ENCODE assay signal across 8 cellular contexts in the genomic region with DNA sequence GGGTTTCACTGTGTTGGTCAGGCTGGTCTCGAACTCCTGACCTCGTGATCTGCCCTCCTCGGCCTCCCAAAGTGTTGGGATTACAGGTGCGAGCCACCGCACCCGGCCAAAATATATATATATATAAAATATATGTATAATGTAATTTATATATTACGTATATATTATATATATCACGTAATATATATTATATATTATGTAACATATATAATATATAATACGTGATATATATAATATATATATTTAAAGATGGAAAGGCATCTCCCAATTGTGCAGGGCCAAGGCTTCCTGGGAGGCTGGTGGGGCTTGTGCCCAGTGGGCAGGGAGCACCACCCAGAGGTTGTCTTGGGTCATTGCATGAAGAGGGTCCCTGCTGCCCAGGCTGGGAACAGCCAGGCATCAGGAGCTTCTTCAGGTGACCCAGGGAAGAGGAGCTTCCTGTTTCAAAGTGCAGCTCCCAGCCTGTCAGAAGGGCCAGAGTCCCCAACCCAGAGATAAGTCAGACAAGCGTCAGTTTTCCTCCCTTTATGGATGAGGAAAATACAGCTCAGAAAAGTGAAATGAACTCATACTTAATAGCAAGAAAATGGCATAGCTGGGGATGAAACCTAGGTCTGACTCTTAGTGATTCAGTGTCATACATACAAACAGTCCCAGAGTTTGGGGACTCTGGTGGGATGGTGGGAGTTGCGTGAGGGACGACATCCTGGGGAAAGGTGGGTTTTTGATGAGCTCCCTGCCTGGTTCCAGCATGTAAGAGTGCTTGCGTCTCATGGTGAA. TPM values are rescaled to one million over a fixed set of nuclear protein-coding genes. Genes with fewer than 3 reads are reported as not detected.
DNase-seq lines count a peak whose midpoint lies in the region; TF ChIP-seq lines count a peak whose summit lies in the region.

No MANE protein-coding gene starts in this region.

- intact Hi-C loops in posterior cingulate gyrus (cut with DNase I) = loop anchor here (1.0 kb wide), 1 partner anchor 67 kb away; no protein-coding TSS in a partner anchor
- intact Hi-C loops in vagina (cut with DNase I) = no loop called here

- no peak overlapping the region for H2AFZ ChIP-seq in Loucy (ENCODE audit: low read length)

- peaks cover 5% of the 10 kb centered on the region; the same call in 1 of the 2 replicates for H3K79me2 ChIP-seq in Loucy (ENCODE audit: insufficient read depth, low read length)

- H3K4me3 ChIP-seq in Loucy (ENCODE audit: low read length, poor library complexity, severe bottlenecking) (no peak overlapping the region), vagina (no peak overlapping the region)

- no peaks in the 10 kb centered on the region for H3K9me2 ChIP-seq in Loucy (replicated peaks; ENCODE audit: low read depth, low read length)

- H3K9me3 ChIP-seq in Loucy (ENCODE audit: insufficient read depth, low read depth, low read length) (no peaks in the 10 kb centered on the region), vagina (no peaks in the 10 kb centered on the region)

- no peaks in the 10 kb centered on the region for H4K20me1 ChIP-seq in Loucy (ENCODE audit: insufficient read depth, low read length, poor library complexity, severe bottlenecking)

- H3K27ac ChIP-seq in vagina = no peak overlapping the region

- H3K36me3 ChIP-seq in Loucy (ENCODE audit: insufficient read depth, low read length) (peaks cover 25% of the 10 kb centered on the region; the same call in 1 of the 2 replicates), vagina (peaks cover 0 to 22% of the 10 kb centered on the region in 2 donors)

- H3K27me3 ChIP-seq in Loucy (ENCODE audit: insufficient read depth, low read length, poor library complexity, severe bottlenecking) (no peaks in the 10 kb centered on the region), vagina (no peaks in the 10 kb centered on the region)

- peak; percentile 86 for TF ChIP-seq CTCF in Loucy (conservative IDR thresholded peaks at IDR 0.05; ENCODE audit: low read length)
- peak in 1 of 3 experiments; percentile 44 for TF ChIP-seq CTCF in vagina (IDR thresholded peaks at IDR 0.05)

- peaks cover 8% of the 10 kb centered on the region for H3K4me1 ChIP-seq in Loucy (ENCODE audit: insufficient read depth, low read length, poor library complexity, severe bottlenecking)
- peaks cover 31% of the 10 kb centered on the region for H3K4me1 ChIP-seq in vagina

- DNase-seq in EL (peak; percentile 60), SHP77 (lab: John Stamatoyannopoulos, UW) (peak; percentile 80 to 87), glomerular visceral epithelial cell (ENCODE audit: extremely low spot score) (peak; percentile 66), posterior cingulate gyrus (peak in 9 of 10 donors; percentile 26 to 95 (median 51)), T1000 (lab: John Stamatoyannopoulos, UW) (no peak), vagina (ENCODE audit: extremely low spot score in 2 of 2) (no peak)
- DNase-seq in activated effector memory CD4-positive, alpha-beta T cell treated with Interleukin-2 at 50 U/mL for 16 hours = peak; percentile 18

- H3K4me2 ChIP-seq in Loucy (ENCODE audit: low read depth, low read length, poor library complexity, severe bottlenecking) = no peak overlapping the region

- no peak overlapping the region for H3K9ac ChIP-seq in Loucy (ENCODE audit: low read depth, low read length, poor library complexity, severe bottlenecking)

- TF ChIP-seq POLR2A in vagina (IDR thresholded peaks at IDR 0.05) = no peak

- no peaks in the 10 kb centered on the region for H3F3A ChIP-seq in Loucy (ENCODE audit: low read depth)

RNA-seq across cellular contexts. Expression of a gene that starts 12.0 kb away (rescaled TPM):
- 17.9 TPM for total RNA-seq in vagina

RNA-seq across cellular contexts. Expression of a gene that starts 21.1 kb away (rescaled TPM):
- total RNA-seq in vagina = 0.74 TPM

RNA-seq across cellular contexts. Expression of a gene that starts 44.2 kb away (rescaled TPM):
- total RNA-seq in vagina = 23.8 TPM

RNA-seq across cellular contexts. Expression of a gene that starts 44.4 kb away (rescaled TPM):
- total RNA-seq in vagina = 4.9 TPM

Comparison
In these comparisons a context has a peak if more than half of its experiments do, and no peak if none do; other contexts are left out.
1. DNase-seq: peak in EL (single experiment), SHP77 (2 of 2), activated effector memory CD4-positive, alpha-beta T cell treated with Interleukin-2 at 50 U/mL for 16 hours (single experiment), glomerular visceral epithelial cell (single experiment) and posterior cingulate gyrus (9 of 10); none in T1000 (single experiment) and vagina (0 of 2).